8 cellular contexts compared by ENCODE assay signal in the genomic region with DNA sequence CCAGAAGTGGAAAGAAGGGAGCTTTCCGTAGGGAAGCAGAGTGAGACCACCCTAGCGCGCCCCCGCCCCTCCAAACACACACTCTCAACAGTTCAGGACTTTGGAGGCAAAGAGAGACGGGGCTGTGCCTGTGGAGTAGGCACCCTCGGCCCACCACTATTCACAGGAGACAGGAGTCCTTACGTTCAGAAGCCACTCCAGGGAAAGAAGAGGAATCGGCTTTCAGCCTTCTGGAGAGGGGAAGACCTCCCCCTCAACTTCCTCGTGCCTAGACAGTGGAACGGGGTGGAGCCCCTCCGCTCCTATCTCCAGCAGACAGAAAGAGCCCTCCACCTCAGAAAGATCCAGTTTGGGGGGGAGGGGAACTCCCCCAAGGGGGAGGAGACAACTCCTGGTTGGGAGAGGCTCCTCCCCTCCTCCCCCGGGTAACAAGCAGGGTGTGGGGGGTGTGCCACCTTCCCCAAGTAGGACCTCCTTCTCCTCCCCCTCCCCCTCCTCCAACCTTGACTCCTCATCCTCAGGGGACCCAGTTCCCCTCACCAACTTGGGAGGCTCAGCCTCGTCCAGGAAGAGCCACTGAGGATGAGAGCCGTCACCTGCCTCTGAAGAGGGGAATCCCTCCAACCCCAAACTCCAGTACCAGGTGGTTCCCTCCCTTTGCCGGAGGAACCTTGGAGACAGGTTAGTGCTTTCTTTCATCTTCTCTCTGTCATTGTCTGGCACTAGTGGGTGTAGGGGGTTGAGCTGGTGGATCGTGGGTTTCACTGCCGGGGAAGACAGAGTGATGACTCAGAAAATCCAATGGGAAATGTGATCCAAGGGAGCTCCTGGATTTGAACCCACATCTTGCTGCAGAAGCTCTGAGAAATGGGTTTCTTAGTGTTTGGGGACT. TPM values are rescaled to one million over a fixed set of nuclear protein-coding genes. Genes with fewer than 3 reads are reported as not detected.
DNase-seq lines count a peak whose midpoint lies in the region; TF ChIP-seq lines count a peak whose summit lies in the region.

No MANE protein-coding gene starts in this region.

- peak overlapping the region; percentile 84 for H3K27ac ChIP-seq in mammary epithelial cell (ENCODE audit: insufficient read depth, low read depth, low read length)
- peak overlapping the region; percentile 85 to 99 (median 96) for H3K27ac ChIP-seq in skin epidermis

- peak overlapping the region; percentile 96 for H2AFZ ChIP-seq in mammary epithelial cell (ENCODE audit: low read depth, low read length)

- peak; percentile 69 for DNase-seq in 8988T
- peak; percentile 55 for DNase-seq in GM12865 (ENCODE audit: low read depth)
- DNase-seq in HT-29 (ENCODE audit: low spot score) = peak; percentile 28
- DNase-seq in T follicular helper cell (ENCODE audit: low read depth) = peak; percentile 28
- DNase-seq in mammary epithelial cell = peak; percentile 41
- DNase-seq in iPS-NIHi11 (ENCODE audit: low spot score) = peak; percentile 76
- no peak for DNase-seq in NCI-H446 treated with DMSO at 0.1 percent for 48 hours (lab: John Stamatoyannopoulos, UW)

- CTCF ChIA-PET in mammary epithelial cell (lab: Charles Lee; ENCODE audit: low non-redundant PET) = no interaction called here

- BruUV-seq in mammary epithelial cell (replicated peaks; lab: Mats Ljungman, UMichigan) = no TSS peak

- peaks cover 40% of the 10 kb centered on the region for H3K4me1 ChIP-seq in mammary epithelial cell (ENCODE audit: insufficient read depth, low read length)

- no peaks in the 10 kb centered on the region for H3K9me3 ChIP-seq in mammary epithelial cell (replicated peaks; ENCODE audit: insufficient read depth, low read length)

- in situ Hi-C loops in mammary epithelial cell (cut with MboI; ENCODE audit: low sequenced_read_pairs in 2 of 2) = no loop called here

- no peaks in the 10 kb centered on the region for H3K36me3 ChIP-seq in mammary epithelial cell (ENCODE audit: insufficient read depth, low read length)

- intact Hi-C loops in mammary epithelial cell (cut with micrococcal nuclease) = no loop called here

- 6% methylated on average over 5 of the region's 17 CpGs for WGBS in mammary epithelial cell (ENCODE audit: low coverage, missing lambda C conversion rate)

- H4K20me1 ChIP-seq in mammary epithelial cell (ENCODE audit: insufficient read depth, low read length) = no peaks in the 10 kb centered on the region

- H3K4me2 ChIP-seq in mammary epithelial cell (ENCODE audit: insufficient read depth, low read depth, low read length) = peak overlapping the region; percentile 92

- no peak for TF ChIP-seq CTCF in GM12865 (IDR thresholded peaks at IDR 0.05; ENCODE audit: insufficient read depth, low read depth, low read length, missing control alignments)
- no peak for TF ChIP-seq CTCF in mammary epithelial cell (conservative IDR thresholded peaks at IDR 0.05 in 1 of 2, IDR thresholded peaks at IDR 0.05 in 1 of 2; ENCODE audit: extremely low read depth in 1 of 2, insufficient read depth in 1 of 2, low read depth in 1 of 2, low read length in 2 of 2)

- no peaks in the 10 kb centered on the region for H3K27me3 ChIP-seq in mammary epithelial cell (ENCODE audit: insufficient read depth, low read length)

- peak overlapping the region; percentile 92 for H3K9ac ChIP-seq in mammary epithelial cell (ENCODE audit: insufficient read depth, low read length)

- H3K4me3 ChIP-seq in GM12865 (ENCODE audit: low read depth, low read length) (peak overlapping the region; percentile 78), mammary epithelial cell (replicated peaks in 1 of 3; ENCODE audit: insufficient read depth in 1 of 3, low read depth in 2 of 3, low read length in 3 of 3) (peak overlapping the region; percentile 86 to 89 (median 86)), skin epidermis (peak overlapping the region; percentile 66 to 95 (median 89))

- peaks cover 50% of the 10 kb centered on the region for H3K79me2 ChIP-seq in mammary epithelial cell (ENCODE audit: insufficient read depth, low read length)

- dilution Hi-C loops in mammary epithelial cell (cut with HindIII; ENCODE audit: low sequenced_read_pairs) = no loop called here

RNA-seq across cellular contexts. Expression of a gene that starts 0.9 kb away (rescaled TPM):
- total RNA-seq in HT-29 (2014; rRNA removed; shearing (Covaris generic)) = 4.8 and 6.3 TPM in 2 replicates
- total RNA-seq in mammary epithelial cell = 10 to 100 TPM in 1 of 2 donors, 1 to 10 TPM in 1; 7.2 to 16.4 TPM
- polyA plus RNA-seq in mammary epithelial cell = 5.1 TPM
- 18.9 TPM for polyA minus RNA-seq in mammary epithelial cell

RNA-seq across cellular contexts. Expression of a gene that starts 32.8 kb away (rescaled TPM):
- total RNA-seq in HT-29 (2014; rRNA removed; shearing (Covaris generic)) = not detected in 2 replicates
- under 1 TPM; 0.17 to 0.42 TPM for total RNA-seq in mammary epithelial cell
- 0.25 TPM for polyA plus RNA-seq in mammary epithelial cell
- not detected for polyA minus RNA-seq in mammary epithelial cell

RNA-seq across cellular contexts. Expression of a gene that starts 48.7 kb away (rescaled TPM):
- total RNA-seq in HT-29 (2014; rRNA removed; shearing (Covaris generic)) = 28.7 and 31.1 TPM in 2 replicates
- 10 to 100 TPM; 33.8 to 43.5 TPM for total RNA-seq in mammary epithelial cell
- polyA plus RNA-seq in mammary epithelial cell = 26.4 TPM
- 24.7 TPM for polyA minus RNA-seq in mammary epithelial cell
